In genomic region chr11:67373916-67374570, GRCh38 we compare ENCODE assay signal across 8 cellular contexts. TPM values are rescaled to one million over a fixed set of nuclear protein-coding genes. Genes with fewer than 3 reads are reported as not detected.
DNase-seq lines count a peak whose midpoint lies in the region; ATAC-seq and TF ChIP-seq lines count a peak whose summit lies in the region.

No MANE protein-coding gene starts in this region.

- ATAC-seq in omental fat pad (ENCODE audit: low FRiP score): peak; percentile 67
- ATAC-seq in HG03457 (IDR thresholded peaks at IDR 0.05; ENCODE audit: unreplicated experiment): no peak
- no peak for ATAC-seq in GM21786 (IDR thresholded peaks at IDR 0.05; ENCODE audit: unreplicated experiment)

- peak overlapping the region; percentile 88 for H3K4me3 Mint-ChIP-seq in activated naive CD4-positive, alpha-beta T cell treated with anti-CD3 and anti-CD28 coated beads, Interleukin-2, amount 50 U/mL, for 24 hours

- no peaks in the 10 kb centered on the region for H3K9me3 Mint-ChIP-seq in activated naive CD4-positive, alpha-beta T cell treated with anti-CD3 and anti-CD28 coated beads, Interleukin-2, amount 50 U/mL, for 24 hours

- H3K9ac ChIP-seq in NT2/D1 (ENCODE audit: insufficient read length, low read depth): peak overlapping the region; percentile 87

- H3K27me3 Mint-ChIP-seq in activated naive CD4-positive, alpha-beta T cell treated with anti-CD3 and anti-CD28 coated beads, Interleukin-2, amount 50 U/mL, for 24 hours: peaks cover 4% of the 10 kb centered on the region

- peaks cover 10% of the 10 kb centered on the region for H3K36me3 ChIP-seq in NT2/D1 (ENCODE audit: insufficient read depth, insufficient read length, low read length)

- H3K9me3 ChIP-seq in NT2/D1 (ENCODE audit: insufficient read depth, low read length): no peaks in the 10 kb centered on the region

- TF ChIP-seq CTCF in GM12875 (IDR thresholded peaks at IDR 0.05; ENCODE audit: borderline replicate concordance, insufficient read depth, low read depth, low read length): peak; percentile 56
- TF ChIP-seq CTCF in omental fat pad (IDR thresholded peaks at IDR 0.05): peak in 1 of 3 donors; percentile 11

- H3K27ac Mint-ChIP-seq in activated naive CD4-positive, alpha-beta T cell treated with anti-CD3 and anti-CD28 coated beads, Interleukin-2, amount 50 U/mL, for 24 hours: peak overlapping the region; percentile 84

- peaks cover 47% of the 10 kb centered on the region for H3K4me1 ChIP-seq in NT2/D1 (ENCODE audit: insufficient read depth, insufficient read length)

- H3K4me1 Mint-ChIP-seq in activated naive CD4-positive, alpha-beta T cell treated with anti-CD3 and anti-CD28 coated beads, Interleukin-2, amount 50 U/mL, for 24 hours: peaks cover 25% of the 10 kb centered on the region

- no peaks in the 10 kb centered on the region for H3K36me3 Mint-ChIP-seq in activated naive CD4-positive, alpha-beta T cell treated with anti-CD3 and anti-CD28 coated beads, Interleukin-2, amount 50 U/mL, for 24 hours

- peaks cover 27% of the 10 kb centered on the region for H3K27me3 ChIP-seq in NT2/D1 (ENCODE audit: insufficient read depth, insufficient read length)

- peak; percentile 95 for DNase-seq in AG08395 (ENCODE audit: low spot score)
- peak; percentile 90 for DNase-seq in NT2/D1 (ENCODE audit: low read depth, low spot score)
- peak; percentile 99 for DNase-seq in glomerular visceral epithelial cell (ENCODE audit: extremely low spot score)
- DNase-seq in omental fat pad (ENCODE audit: low spot score): peak; percentile 70

- H3K4me3 ChIP-seq in GM12875 (ENCODE audit: low read depth, low read length) (peak overlapping the region; percentile 57), NT2/D1 (ENCODE audit: insufficient read length, low read depth) (peak overlapping the region; percentile 62)

RNA-seq across cellular contexts. Expression of gene CLCF1, which starts 0.6 kb away (rescaled TPM):
- total RNA-seq in omental fat pad: 10 to 100 TPM in 3 of 4 donors, 1 to 10 TPM in 1; 4.1 to 51.4 (median 25.1) TPM

RNA-seq across cellular contexts. Expression of gene RAD9A, which starts 17.7 kb away (rescaled TPM):
- 10 to 100 TPM in 2 of 4 donors, 1 to 10 TPM in 2; 5.5 to 18.0 (median 10.4) TPM for total RNA-seq in omental fat pad

RNA-seq across cellular contexts. Expression of gene POLD4, which starts 20.7 kb away (rescaled TPM):
- 100 to 1,000 TPM in 1 of 4 donors, 10 to 100 TPM in 3; 67.5 to 141 (median 81.9) TPM for total RNA-seq in omental fat pad

RNA-seq across cellular contexts. Expression of gene PPP1CA, which starts 27.6 kb away (rescaled TPM):
- total RNA-seq in omental fat pad: 100 to 1,000 TPM in 2 of 4 donors, 10 to 100 TPM in 2; 91.9 to 110 (median 97.6) TPM

RNA-seq across cellular contexts. Expression of gene TBC1D10C, which starts 29.8 kb away (rescaled TPM):
- 1 to 10 TPM; 1.6 to 7.1 (median 3.4) TPM for total RNA-seq in omental fat pad
